8 cellular contexts compared by ENCODE assay signal in the genomic region with DNA sequence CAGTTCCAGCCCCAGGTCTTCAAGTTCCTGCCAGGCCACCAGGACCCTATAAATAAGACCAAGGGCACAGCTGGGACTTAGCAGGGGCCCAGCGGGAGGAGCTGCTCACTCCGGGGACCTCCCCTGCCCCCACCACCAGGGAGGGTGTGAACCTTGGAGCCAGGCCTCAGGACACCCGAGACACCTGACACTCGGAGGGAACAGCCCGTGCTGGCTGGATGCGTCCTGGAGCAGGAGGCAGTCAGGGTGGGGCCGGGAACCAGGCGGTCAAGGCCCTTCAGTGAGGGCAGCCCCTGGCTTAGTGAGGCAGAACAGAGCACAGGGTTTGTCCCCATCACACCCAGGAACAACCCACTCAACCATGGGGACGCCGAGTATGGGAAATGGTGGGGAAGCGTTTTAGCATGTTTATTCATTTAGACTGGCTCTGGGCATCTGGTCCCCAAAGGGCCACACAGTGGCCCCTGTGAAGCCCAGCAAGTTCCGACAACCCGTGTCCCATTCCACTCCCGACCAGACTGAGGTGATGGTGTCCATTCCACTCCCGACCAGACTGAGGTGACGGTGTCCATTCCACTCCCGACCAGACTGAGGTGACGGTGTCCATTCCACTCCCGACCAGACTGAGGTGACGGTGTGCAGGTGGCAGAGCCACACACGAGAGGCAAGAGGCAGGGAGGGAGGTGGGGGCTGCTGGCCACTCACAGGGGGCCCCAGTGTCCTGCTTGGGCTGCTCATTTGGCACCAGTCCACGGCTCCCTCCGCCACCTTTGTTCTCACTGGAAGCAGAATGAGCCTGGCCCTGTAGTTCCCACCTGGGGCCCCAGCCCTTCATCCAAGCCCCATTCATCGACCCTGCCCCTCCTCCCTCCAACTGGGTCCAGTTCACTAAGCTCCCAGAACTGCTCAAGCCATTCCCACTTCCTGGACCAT.
DNase-seq lines count a peak whose midpoint lies in the region; ATAC-seq and TF ChIP-seq lines count a peak whose summit lies in the region.
"Had no signal": no experiment of that assay in that cellular context is flagged by ENCODE, and none has a peak within 500 bp of the region (broad histone marks: within the 10 kb centered on the region; RNA-seq: fewer than 3 reads in every experiment).

No MANE protein-coding gene starts in this region.

- H3K4me3 ChIP-seq in skin epidermis: no peak overlapping the region

- ATAC-seq in GM18505 (IDR thresholded peaks at IDR 0.05; ENCODE audit: unreplicated experiment): no peak

- H3K27ac ChIP-seq in VCaP: peak overlapping the region; percentile 90; the same call in 1 of the 2 replicates
- H3K27ac ChIP-seq in skin epidermis: peak overlapping the region in 18 of 21 experiments; percentile 75 to 100 (median 87)

- peak; percentile 0 for DNase-seq in HCEC 1CT
- peak; percentile 46 for DNase-seq in kidney tubule cell (ENCODE audit: low spot score)
- DNase-seq in SIG-M5 treated with dmso at 0.1 percent for 504 hours (lab: John Stamatoyannopoulos, UW; ENCODE audit: unreplicated experiment): no peak
- DNase-seq in stimulated activated CD4-positive, alpha-beta T cell treated with anti-CD3 and anti-CD28 coated beads, Interleukin-4, amount 100 ng/mL, for 4 hours: no peak
- DNase-seq: occipital lobe had no signal

- no peak for TF ChIP-seq POLR2A in GM18505 (IDR thresholded peaks at IDR 0.05; ENCODE audit: borderline replicate concordance, extremely low read depth, insufficient read depth, insufficient read length)

- no peak for TF ChIP-seq CTCF in VCaP (conservative IDR thresholded peaks at IDR 0.05)

Comparison
In these comparisons a context has a peak if more than half of its experiments do, and no peak if none do; other contexts are left out.
1. DNase-seq: peak in HCEC 1CT (single experiment) and kidney tubule cell (single experiment); none in SIG-M5 treated with dmso at 0.1 percent for 504 hours (single experiment) and stimulated activated CD4-positive, alpha-beta T cell treated with anti-CD3 and anti-CD28 coated beads, Interleukin-4, amount 100 ng/mL, for 4 hours (0 of 2).